28 cellular contexts compared by ENCODE assay signal in genomic region chr7:155793720-155794119, GRCh38. TPM values are rescaled to one million over a fixed set of nuclear protein-coding genes. Genes with fewer than 3 reads are reported as not detected.
"Had no signal": no experiment of that assay in that cellular context is flagged by ENCODE, and none has a peak within 500 bp of the region (broad histone marks: within the 10 kb centered on the region; RNA-seq: fewer than 3 reads in every experiment).

No MANE protein-coding gene starts in this region.

- H3K36me3 ChIP-seq: brain microvascular endothelial cell, cardiac muscle cell, SJCRH30 had no signal

- ATAC-seq: activated CD8-positive, alpha-beta T cell treated with anti-CD3 and anti-CD28 coated beads, Interleukin-2, amount 10 ng/mL, durations not matched to agents 7 days and 5 days; activated T-cell treated with anti-CD3 and anti-CD28 coated beads, Interleukin-2, amount 50 U/mL, for 4 hours; WTC11 had no signal

- H3K27me3 ChIP-seq: brain microvascular endothelial cell had no signal

- H3K9me3 ChIP-seq: SJCRH30, SK-N-SH had no signal

- H3K9ac ChIP-seq: SK-N-SH had no signal

- H3K9me3 Mint-ChIP-seq: activated naive CD4-positive, alpha-beta T cell treated with anti-CD3 and anti-CD28 coated beads for 36 hours; activated T-cell treated with anti-CD3 and anti-CD28 coated beads, Interleukin-2, amount 50 U/mL, for 4 hours; IgD-negative memory B cell; T-helper 1 cell treated with Interleukin-12 subunit alpha and Interleukin-12 subunit beta and Interleukin-4 antibody, amounts not matched to agents 30 μg/mL and 1 μg/mL, for 36 hours had no signal

- H3K4me3 ChIP-seq: cardiac muscle cell, SJCRH30 had no signal

- H3K4me2 ChIP-seq: SK-N-SH had no signal

- H3K4me3 Mint-ChIP-seq: activated CD8-positive, alpha-beta T cell treated with anti-CD3 and anti-CD28 coated beads, Interleukin-2, amount 10 ng/mL, durations not matched to agents 7 days and 5 days; activated naive CD4-positive, alpha-beta T cell treated with anti-CD3 and anti-CD28 coated beads for 36 hours; activated naive CD8-positive, alpha-beta T cell; activated T-cell treated with anti-CD3 and anti-CD28 coated beads, Interleukin-2, amount 50 U/mL, for 4 hours; IgD-negative memory B cell; T-helper 1 cell treated with Interleukin-12 subunit alpha and Interleukin-12 subunit beta and Interleukin-4 antibody, amounts not matched to agents 30 μg/mL and 1 μg/mL, for 36 hours; WTC11 had no signal

- H3K27ac Mint-ChIP-seq: activated CD8-positive, alpha-beta T cell treated with anti-CD3 and anti-CD28 coated beads, Interleukin-2, amount 10 ng/mL, durations not matched to agents 7 days and 5 days; activated naive CD4-positive, alpha-beta T cell treated with anti-CD3 and anti-CD28 coated beads for 36 hours; activated naive CD8-positive, alpha-beta T cell; IgD-negative memory B cell; T-helper 1 cell treated with Interleukin-12 subunit alpha and Interleukin-12 subunit beta and Interleukin-4 antibody, amounts not matched to agents 30 μg/mL and 1 μg/mL, for 36 hours; WTC11 had no signal

- H3K4me1 ChIP-seq: SJCRH30 had no signal

- H3K36me3 Mint-ChIP-seq: activated naive CD8-positive, alpha-beta T cell; IgD-negative memory B cell; WTC11 had no signal

- H3K4me1 Mint-ChIP-seq: WTC11 had no signal

- H3K27ac ChIP-seq: brain microvascular endothelial cell, cardiac muscle cell, SJCRH30 had no signal

- DNase-seq: activated CD4-positive, alpha-beta T cell treated with anti-CD3 and anti-CD28 coated beads for 48 hours; activated CD4-positive, alpha-beta T cell treated with anti-CD3 and anti-CD28 coated beads, Interleukin-2, amount 50 U/mL, for 4 hours; activated CD4-positive, CD25-positive, alpha-beta regulatory T cell treated with anti-CD3 and anti-CD28 coated beads, Interleukin-2, amount 50 U/mL, for 72 hours; activated CD8-positive, alpha-beta T cell treated with anti-CD3 and anti-CD28 coated beads, Interleukin-2, amount 10 ng/mL, durations not matched to agents 7 days and 5 days; activated gamma-delta T cell; activated naive CD4-positive, alpha-beta T cell treated with anti-CD3 and anti-CD28 coated beads for 36 hours; activated T-cell treated with anti-CD3 and anti-CD28 coated beads, Interleukin-2, amount 50 U/mL, for 4 hours; brain microvascular endothelial cell; KG1; NCI-H1048; NCI-H146; NCI-H187 treated with DMSO at 0.1 percent for 48 hours; NCI-H2081 treated with DMSO at 0.1 percent for 48 hours; NCI-H446 treated with DMSO at 0.1 percent for 48 hours; NCI-H524 treated with DMSO at 0.1 percent for 48 hours; NCI-H82; SJCRH30; SW 1271 had no signal

RNA-seq across cellular contexts. Expression of gene SHH, which starts 18.5 kb away (rescaled TPM):
- total RNA-seq: activated naive CD4-positive, alpha-beta T cell treated with anti-CD3 and anti-CD28 coated beads for 36 hours; cardiac muscle cell; LHCN-M2; M059J; OCI-LY7; RPMI7951; SJCRH30 had no signal
- polyA plus RNA-seq: cardiac muscle cell, IgD-negative memory B cell, SK-N-SH had no signal
